8 cellular contexts compared by ENCODE assay signal in genomic region chr1:31763671-31764306, GRCh38. TPM values are rescaled to one million over a fixed set of nuclear protein-coding genes. Genes with fewer than 3 reads are reported as not detected.
DNase-seq lines count a peak whose midpoint lies in the region; ATAC-seq and TF ChIP-seq lines count a peak whose summit lies in the region.

No MANE protein-coding gene starts in this region.

- H2AFZ ChIP-seq in KMS-11 (ENCODE audit: low read depth): peak overlapping the region; percentile 71; the same call in 1 of the 2 replicates
- H2AFZ ChIP-seq in mammary epithelial cell (ENCODE audit: low read depth, low read length): peak overlapping the region; percentile 76

- in situ Hi-C loops in mammary epithelial cell (cut with MboI; ENCODE audit: low sequenced_read_pairs in 2 of 2): no loop called here

- ATAC-seq in GM21786 (IDR thresholded peaks at IDR 0.05; ENCODE audit: unreplicated experiment) (no peak), HG03439 (IDR thresholded peaks at IDR 0.05; ENCODE audit: unreplicated experiment) (no peak)

- H3K79me2 ChIP-seq in KMS-11 (ENCODE audit: insufficient read depth, low read depth): no peaks in the 10 kb centered on the region
- no peaks in the 10 kb centered on the region for H3K79me2 ChIP-seq in mammary epithelial cell (ENCODE audit: insufficient read depth, low read length)

- H3K4me1 ChIP-seq in BLaER1 (peaks cover 66% of the 10 kb centered on the region), KMS-11 (ENCODE audit: low read depth, poor library complexity, severe bottlenecking) (peaks cover 12% of the 10 kb centered on the region), mammary epithelial cell (ENCODE audit: insufficient read depth, low read length) (peaks cover 38% of the 10 kb centered on the region)

- peak overlapping the region; percentile 87 for H3K4me3 Mint-ChIP-seq in neural crest cell

- H3K27me3 ChIP-seq in BLaER1: peaks cover 13% of the 10 kb centered on the region; the same call in 1 of the 2 replicates
- H3K27me3 ChIP-seq in KMS-11 (ENCODE audit: insufficient read depth, low read depth): peaks cover 41% of the 10 kb centered on the region
- no peaks in the 10 kb centered on the region for H3K27me3 ChIP-seq in mammary epithelial cell (ENCODE audit: insufficient read depth, low read length)

- dilution Hi-C loops in mammary epithelial cell (cut with HindIII; ENCODE audit: low sequenced_read_pairs): no loop called here

- TF ChIP-seq CTCF in KMS-11 (conservative IDR thresholded peaks at IDR 0.05; ENCODE audit: low read depth, low read length): no peak
- no peak for TF ChIP-seq CTCF in mammary epithelial cell (conservative IDR thresholded peaks at IDR 0.05 in 1 of 2, IDR thresholded peaks at IDR 0.05 in 1 of 2; ENCODE audit: extremely low read depth in 1 of 2, insufficient read depth in 1 of 2, low read depth in 1 of 2, low read length in 2 of 2)
- TF ChIP-seq CTCF in neural crest cell (conservative IDR thresholded peaks at IDR 0.05): no peak

- no TSS peak for BruUV-seq in mammary epithelial cell (replicated peaks; lab: Mats Ljungman, UMichigan)

- intact Hi-C loops in mammary epithelial cell (cut with micrococcal nuclease): loop anchor here (1.0 kb wide), 2 partner anchors 26 to 201 kb away; no protein-coding TSS in a partner anchor

- peak overlapping the region; percentile 80 for H3K4me3 ChIP-seq in BLaER1
- H3K4me3 ChIP-seq in KMS-11 (IDR thresholded peaks at IDR 0.05; ENCODE audit: insufficient read depth, low read depth, low read length): no peak overlapping the region
- H3K4me3 ChIP-seq in mammary epithelial cell (replicated peaks in 1 of 3; ENCODE audit: insufficient read depth in 1 of 3, low read depth in 2 of 3, low read length in 3 of 3): peak overlapping the region; percentile 29 to 48 (median 33)

- H3K9me3 Mint-ChIP-seq in neural crest cell: no peaks in the 10 kb centered on the region

- H3K9ac ChIP-seq in BLaER1 (peak overlapping the region; percentile 76), KMS-11 (no peak overlapping the region), mammary epithelial cell (ENCODE audit: insufficient read depth, low read length) (no peak overlapping the region)

- DNase-seq in mammary epithelial cell: no peak
- DNase-seq in neural crest cell (ENCODE audit: low read depth, low spot score): no peak
- DNase-seq in HuH-7 (ENCODE audit: low spot score): no peak
- DNase-seq in SHP77 treated with DMSO at 0.1 percent for 48 hours (lab: John Stamatoyannopoulos, UW): no peak

- peak overlapping the region; percentile 99 for H3K4me2 ChIP-seq in BLaER1
- H3K4me2 ChIP-seq in KMS-11: peak overlapping the region; percentile 96
- peak overlapping the region; percentile 97 for H3K4me2 ChIP-seq in mammary epithelial cell (ENCODE audit: insufficient read depth, low read depth, low read length)

- H3K9me3 ChIP-seq in BLaER1: no peaks in the 10 kb centered on the region
- H3K9me3 ChIP-seq in mammary epithelial cell (replicated peaks; ENCODE audit: insufficient read depth, low read length): no peaks in the 10 kb centered on the region

- H3K4me1 Mint-ChIP-seq in neural crest cell: peaks cover 38% of the 10 kb centered on the region

- no peaks in the 10 kb centered on the region for H3K36me3 ChIP-seq in BLaER1
- H3K36me3 ChIP-seq in KMS-11 (ENCODE audit: insufficient read depth): no peaks in the 10 kb centered on the region
- no peaks in the 10 kb centered on the region for H3K36me3 ChIP-seq in mammary epithelial cell (ENCODE audit: insufficient read depth, low read length)

- no peaks in the 10 kb centered on the region for H3K36me3 Mint-ChIP-seq in neural crest cell (ENCODE audit: low read depth)

- H3K27ac ChIP-seq in BLaER1 (no peak overlapping the region), KMS-11 (no peak overlapping the region), mammary epithelial cell (ENCODE audit: insufficient read depth, low read depth, low read length) (no peak overlapping the region)

- H4K20me1 ChIP-seq in BLaER1: peaks cover 36% of the 10 kb centered on the region
- H4K20me1 ChIP-seq in KMS-11 (ENCODE audit: insufficient read depth): no peaks in the 10 kb centered on the region
- H4K20me1 ChIP-seq in mammary epithelial cell (ENCODE audit: insufficient read depth, low read length): no peaks in the 10 kb centered on the region

- WGBS in mammary epithelial cell (ENCODE audit: low coverage, missing lambda C conversion rate): no CpG with 5 or more reads among the region's 92 CpGs

- H3K27ac Mint-ChIP-seq in neural crest cell (ENCODE audit: unreplicated experiment): no peak overlapping the region

- CTCF ChIA-PET in mammary epithelial cell (lab: Charles Lee; ENCODE audit: low non-redundant PET): no interaction called here

- H3K27me3 Mint-ChIP-seq in neural crest cell (ENCODE audit: low read depth): peaks cover 40% of the 10 kb centered on the region

RNA-seq across cellular contexts. Expression of gene ADGRB2, which starts 0.4 kb away (rescaled TPM):
- total RNA-seq in mammary epithelial cell (1 to 10 TPM in 1 of 2 donors, under 1 TPM in 1; 0.83 to 3.8 TPM), neural crest cell (17.8 and 18.8 TPM in 2 replicates)
- 1.3 TPM for polyA plus RNA-seq in mammary epithelial cell
- polyA minus RNA-seq in mammary epithelial cell: 0.83 TPM

RNA-seq across cellular contexts. Expression of gene SPOCD1, which starts 52.0 kb away (rescaled TPM):
- 10 to 100 TPM; 10.3 to 14.3 TPM for total RNA-seq in mammary epithelial cell
- 5.4 TPM for polyA plus RNA-seq in mammary epithelial cell
- polyA minus RNA-seq in mammary epithelial cell: 2.1 TPM
- 0.56 and 0.61 TPM in 2 replicates for total RNA-seq in neural crest cell

RNA-seq across cellular contexts. Expression of gene COL16A1, which starts 60.0 kb away (rescaled TPM):
- total RNA-seq in mammary epithelial cell (100 to 1,000 TPM; 121 to 146 TPM), neural crest cell (0.72 and 0.80 TPM in 2 replicates)
- polyA plus RNA-seq in mammary epithelial cell: 32.8 TPM
- 57.1 TPM for polyA minus RNA-seq in mammary epithelial cell

Comparison
In these comparisons a context has a peak if more than half of its experiments do, and no peak if none do; other contexts are left out.
1. RNA of gene COL16A1, which starts 60.0 kb away (total RNA-seq): 121 to 146 TPM in mammary epithelial cell; 0.72 to 0.80 TPM in neural crest cell; every median in the first group is over 10 times any median in the second.
2. Peak in every context shown above with its lines, with median percentiles within 50 percentile points of each other: H3K4me2 ChIP-seq.